Comparison of ENCODE assay signal across 24 cellular contexts in the genomic region with DNA sequence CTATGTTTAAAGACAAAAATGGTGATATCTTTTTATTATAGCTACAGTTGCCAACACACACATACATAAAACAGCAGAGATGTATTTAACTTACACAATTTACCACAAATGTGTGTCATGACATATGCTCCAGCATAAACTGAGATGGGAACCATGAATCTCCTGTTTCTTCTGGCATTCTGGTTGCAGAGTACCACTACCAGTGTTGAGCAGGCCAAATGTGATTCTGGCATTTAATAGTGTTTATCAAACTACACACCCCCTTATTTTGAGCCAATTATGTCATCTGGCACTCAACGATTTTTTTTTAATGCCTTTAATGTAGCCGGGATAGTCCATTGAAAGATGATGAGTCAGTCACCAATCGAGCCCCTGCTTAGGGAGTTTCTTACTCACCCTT. TPM values are rescaled to one million over a fixed set of nuclear protein-coding genes. Genes with fewer than 3 reads are reported as not detected.
DNase-seq lines count a peak whose midpoint lies in the region; ATAC-seq and TF ChIP-seq lines count a peak whose summit lies in the region.
"Had no signal": no experiment of that assay in that cellular context is flagged by ENCODE, and none has a peak within 500 bp of the region (broad histone marks: within the 10 kb centered on the region; RNA-seq: fewer than 3 reads in every experiment).

No MANE protein-coding gene starts in this region.

- no peaks in the 10 kb centered on the region for H3K9me3 Mint-ChIP-seq in activated T-cell treated with anti-CD3 and anti-CD28 coated beads, Interleukin-2, amount 50 U/mL, for 24 hours
- H3K9me3 Mint-ChIP-seq: activated T-helper 2 cell treated with anti-CD3 and anti-CD28 coated beads, Interferon-gamma antibody, Interleukin-2, Interleukin-4, amounts not matched to agents 10 μg/mL and 5 μg/mL and 100 μg/mL, durations not matched to agents 14 hours and 24 hours and 36 hours had no signal

- in situ Hi-C loops in brain microvascular endothelial cell (cut with HindIII; ENCODE audit: low pct_ligation_motif_present, low sequenced_read_pairs), result no loop called here

- CTCF ChIA-PET in AG04449 (lab: Yijun Ruan, JAX), result interaction anchor here (2.0 kb wide), 1 partner anchor 19 kb away, joined by 10 read pairs; no protein-coding TSS in a partner anchor

- H3K36me3 Mint-ChIP-seq in activated T-cell treated with anti-CD3 and anti-CD28 coated beads, Interleukin-2, amount 50 U/mL, for 24 hours (ENCODE audit: low read depth), result no peaks in the 10 kb centered on the region
- H3K36me3 Mint-ChIP-seq: CD4-positive, CD25-positive, alpha-beta regulatory T cell had no signal

- H3K36me3 ChIP-seq in brain microvascular endothelial cell (replicated peaks) (no peaks in the 10 kb centered on the region), gastroesophageal sphincter (no peaks in the 10 kb centered on the region)
- H3K36me3 ChIP-seq: adrenal gland, left ventricle myocardium inferior had no signal

- ATAC-seq in gastroesophageal sphincter (no peak), GM19452 (IDR thresholded peaks at IDR 0.05; ENCODE audit: unreplicated experiment) (no peak)
- ATAC-seq: right cardiac atrium; stimulated activated naive CD8-positive, alpha-beta T cell treated with anti-CD3 and anti-CD28 coated beads, Interleukin-15, Interleukin-2, amounts not matched to agents 100 U/mL and 50 U/mL, for 24 hours had no signal

- TF ChIP-seq POLR2A in gastroesophageal sphincter (IDR thresholded peaks at IDR 0.05), result no peak

- no peak overlapping the region for H3K4me3 Mint-ChIP-seq in activated T-cell treated with anti-CD3 and anti-CD28 coated beads, Interleukin-2, amount 50 U/mL, for 24 hours
- H3K4me3 Mint-ChIP-seq: CD4-positive, CD25-positive, alpha-beta regulatory T cell had no signal

- H3K4me3 ChIP-seq in AG04449 (ENCODE audit: low read depth, low read length) (no peak overlapping the region), brain microvascular endothelial cell (ENCODE audit: low read depth, low read length) (no peak overlapping the region), fibroblast of villous mesenchyme (ENCODE audit: low read depth, low read length) (no peak overlapping the region), gastroesophageal sphincter (no peak overlapping the region)
- H3K4me3 ChIP-seq: adrenal gland, left ventricle myocardium inferior had no signal

- no peak overlapping the region for H3K27ac Mint-ChIP-seq in activated T-cell treated with anti-CD3 and anti-CD28 coated beads, Interleukin-2, amount 50 U/mL, for 24 hours
- H3K27ac Mint-ChIP-seq: activated T-helper 2 cell treated with anti-CD3 and anti-CD28 coated beads, Interferon-gamma antibody, Interleukin-2, Interleukin-4, amounts not matched to agents 10 μg/mL and 5 μg/mL and 100 μg/mL, durations not matched to agents 14 hours and 24 hours and 36 hours; CD4-positive, CD25-positive, alpha-beta regulatory T cell had no signal

- TF ChIP-seq EP300 in gastroesophageal sphincter (IDR thresholded peaks at IDR 0.05), result no peak

- no peaks in the 10 kb centered on the region for H3K9me3 ChIP-seq in gastroesophageal sphincter
- H3K9me3 ChIP-seq: adrenal gland, left ventricle myocardium inferior had no signal

- H3K27me3 Mint-ChIP-seq in activated T-cell treated with anti-CD3 and anti-CD28 coated beads, Interleukin-2, amount 50 U/mL, for 24 hours, result peaks cover 15% of the 10 kb centered on the region

- H3K4me1 ChIP-seq in gastroesophageal sphincter, result peaks cover 0 to 17% (median 0%) of the 10 kb centered on the region in 3 donors

- H3K27ac ChIP-seq in brain microvascular endothelial cell (no peak overlapping the region), gastroesophageal sphincter (no peak overlapping the region)
- H3K27ac ChIP-seq: adrenal gland, left ventricle myocardium inferior had no signal

- H3K27me3 ChIP-seq in brain microvascular endothelial cell (replicated peaks) (no peaks in the 10 kb centered on the region), gastroesophageal sphincter (no peaks in the 10 kb centered on the region)
- H3K27me3 ChIP-seq: adrenal gland had no signal

- WGBS in gastroesophageal sphincter (ENCODE audit: low coverage in 1 of 2), 2 donors, result 54 to 85% methylated on average over 3 of the region's 3 CpGs

- H3K4me1 Mint-ChIP-seq in activated T-cell treated with anti-CD3 and anti-CD28 coated beads, Interleukin-2, amount 50 U/mL, for 24 hours (ENCODE audit: low read depth), result peaks cover 6% of the 10 kb centered on the region
- H3K4me1 Mint-ChIP-seq: CD4-positive, CD25-positive, alpha-beta regulatory T cell had no signal

- POLR2A ChIA-PET in AG04449 (lab: Yijun Ruan, JAX), result no interaction called here

- TF ChIP-seq CTCF in AG04449 (IDR thresholded peaks at IDR 0.05; ENCODE audit: insufficient read depth, low read length, missing control alignments), result no peak
- no peak for TF ChIP-seq CTCF in brain microvascular endothelial cell (IDR thresholded peaks at IDR 0.05; ENCODE audit: low read depth, low read length, missing control alignments)
- no peak for TF ChIP-seq CTCF in fibroblast of villous mesenchyme (IDR thresholded peaks at IDR 0.05; ENCODE audit: insufficient read depth, low read depth, low read length)
- no peak for TF ChIP-seq CTCF in gastroesophageal sphincter (IDR thresholded peaks at IDR 0.05)

- DNase-seq in AG04449 (ENCODE audit: low read depth, low spot score), result peak; percentile 67
- DNase-seq in HT1080 (ENCODE audit: low read depth), result peak; percentile 37
- peak; percentile 40 for DNase-seq in brain microvascular endothelial cell
- DNase-seq in fibroblast of villous mesenchyme (ENCODE audit: low read depth), result peak; percentile 33
- DNase-seq in MV-4-11 (lab: John Stamatoyannopoulos, UW), result no peak
- no peak for DNase-seq in activated T-cell treated with anti-CD3 and anti-CD28 coated beads, Interleukin-2, amount 50 U/mL, for 24 hours
- DNase-seq: ACHN; activated CD4-positive, CD25-positive, alpha-beta regulatory T cell treated with anti-CD3 and anti-CD28 coated beads, Interleukin-2, amount 50 U/mL, for 72 hours; adrenal gland; CD4-positive, CD25-positive, alpha-beta regulatory T cell; GOT3; left ventricle myocardium inferior; MM.1S; NCI-H2029; NCI-H524; right cardiac atrium; SIG-M5; stimulated activated naive CD8-positive, alpha-beta T cell treated with anti-CD3 and anti-CD28 coated beads, Interleukin-15, Interleukin-2, amounts not matched to agents 100 U/mL and 50 U/mL, for 24 hours; trophoblast cell had no signal

RNA-seq across cellular contexts. Expression of a gene that starts 59.0 kb away (rescaled TPM):
- total RNA-seq in HT1080 (2014; rRNA removed; shearing (Covaris generic)), result 13.6 and 18.1 TPM in 2 replicates
- 19.1 and 19.6 TPM in 2 replicates for polyA plus RNA-seq in HT1080 (2015; cell fraction: cytosol; rRNA removed)
- polyA plus RNA-seq in HT1080 (2015; cell fraction: nucleus; rRNA removed), result 5.7 and 7.8 TPM in 2 replicates
- total RNA-seq in fibroblast of villous mesenchyme (9.7 and 9.9 TPM in 2 replicates), gastroesophageal sphincter (10 to 100 TPM; 11.2 to 59.7 (median 20.2) TPM)
- total RNA-seq: activated T-helper 2 cell treated with anti-CD3 and anti-CD28 coated beads, Interferon-gamma antibody, Interleukin-2, Interleukin-4, amounts not matched to agents 10 μg/mL and 5 μg/mL and 100 μg/mL, durations not matched to agents 14 hours and 24 hours and 36 hours; CD4-positive, CD25-positive, alpha-beta regulatory T cell; OCI-LY7; T-helper 2 cell treated with Interferon-gamma antibody and Interleukin-4, amounts not matched to agents 100 ng/mL and 5 ng/mL, for 36 hours had no signal

Comparison
In these comparisons a context has a peak if more than half of its experiments do, and no peak if none do; other contexts are left out.
1. DNase-seq: peak in AG04449 (single experiment), HT1080 (single experiment), brain microvascular endothelial cell (single experiment) and fibroblast of villous mesenchyme (single experiment); none in MV-4-11 (single experiment) and activated T-cell treated with anti-CD3 and anti-CD28 coated beads, Interleukin-2, amount 50 U/mL, for 24 hours (single experiment).